ENCODE assay signal across 1 cellular context in genomic region chr7:101126651-101127459, GRCh38.
TF ChIP-seq lines count a peak whose summit lies in the region.

TSS of gene SERPINE1 (plus strand) at chr7:101127104. CDS start at chr7:101128394, 1,290 bp downstream.

TF ChIP-seq in HEK293, 187 proteins besides CTCF, POLR2A, EP300 and RAD21 (continued from another document and continues in another):
- peak; percentile 73; the same call in 1 of the 2 replicates for TF ChIP-seq ZBTB10 (tag by site-specific recombination; IDR thresholded peaks at IDR 0.05)
- TF ChIP-seq ZXDB (tag by site-specific recombination; IDR thresholded peaks at IDR 0.05), result no peak
- TF ChIP-seq YY2 (tag by site-specific recombination; IDR thresholded peaks at IDR 0.05), result no peak
- no peak for TF ChIP-seq ZNF560 (tag by site-specific recombination; IDR thresholded peaks at IDR 0.05; ENCODE audit: borderline replicate concordance)
- TF ChIP-seq PATZ1 (tag by site-specific recombination; IDR thresholded peaks at IDR 0.05), result peak; percentile 57
- no peak for TF ChIP-seq KLF8 (tag by site-specific recombination; IDR thresholded peaks at IDR 0.05)
- 0 out of 2 replicates have a peak, but pooled peaks have one; percentile 63 for TF ChIP-seq ZSCAN18 (tag by site-specific recombination; IDR thresholded peaks at IDR 0.05)
- TF ChIP-seq BCL11B (tag by site-specific recombination; IDR thresholded peaks at IDR 0.05; ENCODE audit: low read depth), result no peak
- TF ChIP-seq ZNF335 (tag by site-specific recombination; conservative IDR thresholded peaks at IDR 0.05), result peak; percentile 93
- no peak for TF ChIP-seq IKZF3 (tag by site-specific recombination; IDR thresholded peaks at IDR 0.05)
- peak; percentile 57; the same call in 1 of the 2 replicates for TF ChIP-seq PRDM10 (tag by site-specific recombination; IDR thresholded peaks at IDR 0.05)
- TF ChIP-seq PRDM2 (tag by site-specific recombination; IDR thresholded peaks at IDR 0.05; ENCODE audit: borderline replicate concordance), result no peak
- TF ChIP-seq ZSCAN16 (tag by site-specific recombination; IDR thresholded peaks at IDR 0.05), result no peak
- 0 out of 2 replicates have a peak, but pooled peaks have one; percentile 53 for TF ChIP-seq ZEB2 (tag by site-specific recombination; IDR thresholded peaks at IDR 0.05)
- peak; percentile 47; the same call in 1 of the 2 replicates for TF ChIP-seq ZFP37 (tag by site-specific recombination; IDR thresholded peaks at IDR 0.05)
- TF ChIP-seq ZBTB11 (tag by site-specific recombination; conservative IDR thresholded peaks at IDR 0.05; ENCODE audit: low read depth), result 0 out of 2 replicates have a peak, but pooled peaks have one; percentile 17
- TF ChIP-seq ZFHX2 (tag by site-specific recombination; conservative IDR thresholded peaks at IDR 0.05), result peak; percentile 94
- no peak for TF ChIP-seq KLF7 (tag by site-specific recombination; IDR thresholded peaks at IDR 0.05; ENCODE audit: borderline replicate concordance)
- TF ChIP-seq TSHZ1 (tag by site-specific recombination; IDR thresholded peaks at IDR 0.05; ENCODE audit: borderline replicate concordance), result no peak
- 0 out of 2 replicates have a peak, but pooled peaks have one; percentile 12 for TF ChIP-seq KLF1 (tag by site-specific recombination; IDR thresholded peaks at IDR 0.05)
- TF ChIP-seq ZNF155 (tag by site-specific recombination; IDR thresholded peaks at IDR 0.05), result no peak
- TF ChIP-seq ZNF558 (tag by site-specific recombination; IDR thresholded peaks at IDR 0.05), result 0 out of 2 replicates have a peak, but pooled peaks have one; percentile 42
- TF ChIP-seq ZNF324 (tag by site-specific recombination; IDR thresholded peaks at IDR 0.05), result 0 out of 2 replicates have a peak, but pooled peaks have one; percentile 60
- peak; percentile 64; the same call in 1 of the 2 replicates for TF ChIP-seq KLF16 (tag by site-specific recombination; IDR thresholded peaks at IDR 0.05)
- TF ChIP-seq ZBTB48 (tag by site-specific recombination; IDR thresholded peaks at IDR 0.05), result peak; percentile 63; the same call in 1 of the 2 replicates
- peak; percentile 61; the same call in 1 of the 2 replicates for TF ChIP-seq ZFP69B (tag by site-specific recombination; IDR thresholded peaks at IDR 0.05)
- peak; percentile 24; the same call in 1 of the 2 replicates for TF ChIP-seq ZNF394 (tag by site-specific recombination; IDR thresholded peaks at IDR 0.05; ENCODE audit: borderline replicate concordance)
- TF ChIP-seq ZNF768 (tag by site-specific recombination; IDR thresholded peaks at IDR 0.05), result no peak
- TF ChIP-seq ZNF501 (tag by site-specific recombination; IDR thresholded peaks at IDR 0.05), result peak; percentile 43; the same call in 1 of the 2 replicates
- TF ChIP-seq ZNF707 (tag by site-specific recombination; IDR thresholded peaks at IDR 0.05), result no peak
